In the genomic region with DNA sequence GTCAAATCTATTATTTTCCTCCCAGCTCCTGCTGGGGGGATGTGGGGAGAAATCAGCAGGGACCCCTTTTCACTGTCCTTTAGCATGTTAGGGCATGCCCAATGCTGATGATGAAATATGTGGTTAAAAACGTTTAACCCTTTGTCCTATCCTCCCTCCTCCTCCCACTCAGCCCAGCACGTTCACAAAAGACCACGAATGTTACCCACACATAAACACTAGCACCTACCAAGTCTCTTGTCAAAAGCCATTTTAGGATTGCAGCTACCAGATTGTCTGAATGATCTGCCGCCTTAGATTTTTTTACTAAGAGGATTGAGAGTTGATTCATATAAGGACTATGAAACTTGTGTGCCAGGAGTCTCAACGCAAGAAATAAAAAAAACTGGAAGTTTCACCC, we compare ENCODE assay signal across 13 cellular contexts.
DNase-seq lines count a peak whose midpoint lies in the region; ATAC-seq lines count a peak whose summit lies in the region.
"Had no signal": no experiment of that assay in that cellular context is flagged by ENCODE, and none has a peak within 500 bp of the region (broad histone marks: within the 10 kb centered on the region; RNA-seq: fewer than 3 reads in every experiment).

No MANE protein-coding gene starts in this region.

- H3K9ac ChIP-seq in iPS-15b (ENCODE audit: low read depth, low read length): peak overlapping the region; percentile 1

- peaks cover 7% of the 10 kb centered on the region for H3K4me1 ChIP-seq in iPS-15b (ENCODE audit: control insufficient read depth, insufficient read depth, low read length)
- H3K4me1 ChIP-seq: uterus had no signal

- H3K27me3 ChIP-seq in iPS-15b (ENCODE audit: control insufficient read depth, insufficient read depth, low read length): no peaks in the 10 kb centered on the region
- H3K27me3 ChIP-seq: ovary, uterus had no signal

- no peaks in the 10 kb centered on the region for H3K36me3 ChIP-seq in iPS-15b (ENCODE audit: control insufficient read depth, insufficient read depth, low read length)
- H3K36me3 ChIP-seq: ovary, uterus had no signal

- ATAC-seq in HG02884 (IDR thresholded peaks at IDR 0.05; ENCODE audit: unreplicated experiment) (no peak), HG03460 (IDR thresholded peaks at IDR 0.05; ENCODE audit: unreplicated experiment) (no peak)
- ATAC-seq: effector memory CD8-positive, alpha-beta T cell had no signal

- no peak overlapping the region for H3K4me3 ChIP-seq in iPS-15b (ENCODE audit: low read depth, low read length)
- H3K4me3 ChIP-seq: ovary, uterus had no signal

- no peaks in the 10 kb centered on the region for H3K9me3 ChIP-seq in iPS-15b (ENCODE audit: control insufficient read depth, insufficient read depth, low read length)
- H3K9me3 ChIP-seq: ovary, uterus had no signal

- DNase-seq in GM03348 (ENCODE audit: low spot score) (peak; percentile 41), NCI-H1105 (lab: John Stamatoyannopoulos, UW) (peak; percentile 6), UCSD-AML1 (lab: John Stamatoyannopoulos, UW; ENCODE audit: unreplicated experiment) (peak; percentile 18), occipital lobe (lab: John Stamatoyannopoulos, UW) (no peak), NCI-H1930 (lab: John Stamatoyannopoulos, UW) (no peak)
- DNase-seq: effector memory CD8-positive, alpha-beta T cell; kidney; NCI-H82; ovary; uterus had no signal

Comparison
In these comparisons a context has a peak if more than half of its experiments do, and no peak if none do; other contexts are left out.
1. DNase-seq: peak in GM03348 (single experiment), NCI-H1105 (single experiment) and UCSD-AML1 (single experiment); none in occipital lobe (single experiment) and NCI-H1930 (0 of 2).